1 cellular context compared by ENCODE assay signal in the genomic region with DNA sequence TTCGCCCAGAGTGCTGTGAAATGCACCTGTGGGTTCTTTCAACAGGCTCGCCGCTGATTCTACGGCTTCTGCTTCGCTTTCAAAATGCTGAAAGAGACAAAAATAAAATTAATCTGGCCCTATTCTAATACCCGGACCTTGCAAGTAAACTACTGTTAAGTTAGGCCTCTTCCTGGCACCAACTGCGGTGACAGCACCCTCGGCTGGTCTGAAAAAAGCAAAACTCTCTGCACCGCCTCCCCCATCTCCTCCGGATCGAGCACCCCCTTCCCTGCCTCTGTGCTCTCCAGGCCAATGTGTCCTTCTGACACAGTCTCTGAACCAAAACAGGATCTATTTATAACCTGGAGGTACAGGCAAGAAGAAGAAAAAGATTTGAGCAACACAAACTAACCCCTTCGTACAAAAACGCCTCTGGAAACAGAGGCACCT.
TF ChIP-seq lines count a peak whose summit lies in the region.

No MANE protein-coding gene starts in this region.

TF ChIP-seq in K562, 482 proteins besides CTCF, POLR2A, EP300 and RAD21 (continued from another document):
- TF ChIP-seq, protein P1, sequence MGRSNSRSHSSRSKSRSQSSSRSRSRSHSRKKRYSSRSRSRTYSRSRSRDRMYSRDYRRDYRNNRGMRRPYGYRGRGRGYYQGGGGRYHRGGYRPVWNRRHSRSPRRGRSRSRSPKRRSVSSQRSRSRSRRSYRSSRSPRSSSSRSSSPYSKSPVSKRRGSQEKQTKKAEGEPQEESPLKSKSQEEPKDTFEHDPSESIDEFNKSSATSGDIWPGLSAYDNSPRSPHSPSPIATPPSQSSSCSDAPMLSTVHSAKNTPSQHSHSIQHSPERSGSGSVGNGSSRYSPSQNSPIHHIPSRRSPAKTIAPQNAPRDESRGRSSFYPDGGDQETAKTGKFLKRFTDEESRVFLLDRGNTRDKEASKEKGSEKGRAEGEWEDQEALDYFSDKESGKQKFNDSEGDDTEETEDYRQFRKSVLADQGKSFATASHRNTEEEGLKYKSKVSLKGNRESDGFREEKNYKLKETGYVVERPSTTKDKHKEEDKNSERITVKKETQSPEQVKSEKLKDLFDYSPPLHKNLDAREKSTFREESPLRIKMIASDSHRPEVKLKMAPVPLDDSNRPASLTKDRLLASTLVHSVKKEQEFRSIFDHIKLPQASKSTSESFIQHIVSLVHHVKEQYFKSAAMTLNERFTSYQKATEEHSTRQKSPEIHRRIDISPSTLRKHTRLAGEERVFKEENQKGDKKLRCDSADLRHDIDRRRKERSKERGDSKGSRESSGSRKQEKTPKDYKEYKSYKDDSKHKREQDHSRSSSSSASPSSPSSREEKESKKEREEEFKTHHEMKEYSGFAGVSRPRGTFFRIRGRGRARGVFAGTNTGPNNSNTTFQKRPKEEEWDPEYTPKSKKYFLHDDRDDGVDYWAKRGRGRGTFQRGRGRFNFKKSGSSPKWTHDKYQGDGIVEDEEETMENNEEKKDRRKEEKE (IDR thresholded peaks at IDR 0.05; ENCODE audit: borderline replicate concordance in 1 of 2, control insufficient read depth in 1 of 2, low read depth in 2 of 2, low read length in 1 of 2) = no peak
- TF ChIP-seq CHD1 (IDR thresholded peaks at IDR 0.05; ENCODE audit: low read length) (peak; percentile 10), ZNF140 (CRISPR knock-in tag; IDR thresholded peaks at IDR 0.05) (no peak), BCOR (IDR thresholded peaks at IDR 0.05) (no peak), ZNF668 (CRISPR knock-in tag; IDR thresholded peaks at IDR 0.05) (no peak), ZNF696 (CRISPR knock-in tag; conservative IDR thresholded peaks at IDR 0.05) (no peak), KLF6 (CRISPR knock-in tag; IDR thresholded peaks at IDR 0.05; ENCODE audit: borderline replicate concordance) (no peak)
- TF ChIP-seq, protein P2, sequence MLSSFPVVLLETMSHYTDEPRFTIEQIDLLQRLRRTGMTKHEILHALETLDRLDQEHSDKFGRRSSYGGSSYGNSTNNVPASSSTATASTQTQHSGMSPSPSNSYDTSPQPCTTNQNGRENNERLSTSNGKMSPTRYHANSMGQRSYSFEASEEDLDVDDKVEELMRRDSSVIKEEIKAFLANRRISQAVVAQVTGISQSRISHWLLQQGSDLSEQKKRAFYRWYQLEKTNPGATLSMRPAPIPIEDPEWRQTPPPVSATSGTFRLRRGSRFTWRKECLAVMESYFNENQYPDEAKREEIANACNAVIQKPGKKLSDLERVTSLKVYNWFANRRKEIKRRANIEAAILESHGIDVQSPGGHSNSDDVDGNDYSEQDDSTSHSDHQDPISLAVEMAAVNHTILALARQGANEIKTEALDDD (IDR thresholded peaks at IDR 0.05) = peak; percentile 47; the same call in 1 of the 2 replicates
